Comparison of ENCODE assay signal across 15 cellular contexts in the genomic region with DNA sequence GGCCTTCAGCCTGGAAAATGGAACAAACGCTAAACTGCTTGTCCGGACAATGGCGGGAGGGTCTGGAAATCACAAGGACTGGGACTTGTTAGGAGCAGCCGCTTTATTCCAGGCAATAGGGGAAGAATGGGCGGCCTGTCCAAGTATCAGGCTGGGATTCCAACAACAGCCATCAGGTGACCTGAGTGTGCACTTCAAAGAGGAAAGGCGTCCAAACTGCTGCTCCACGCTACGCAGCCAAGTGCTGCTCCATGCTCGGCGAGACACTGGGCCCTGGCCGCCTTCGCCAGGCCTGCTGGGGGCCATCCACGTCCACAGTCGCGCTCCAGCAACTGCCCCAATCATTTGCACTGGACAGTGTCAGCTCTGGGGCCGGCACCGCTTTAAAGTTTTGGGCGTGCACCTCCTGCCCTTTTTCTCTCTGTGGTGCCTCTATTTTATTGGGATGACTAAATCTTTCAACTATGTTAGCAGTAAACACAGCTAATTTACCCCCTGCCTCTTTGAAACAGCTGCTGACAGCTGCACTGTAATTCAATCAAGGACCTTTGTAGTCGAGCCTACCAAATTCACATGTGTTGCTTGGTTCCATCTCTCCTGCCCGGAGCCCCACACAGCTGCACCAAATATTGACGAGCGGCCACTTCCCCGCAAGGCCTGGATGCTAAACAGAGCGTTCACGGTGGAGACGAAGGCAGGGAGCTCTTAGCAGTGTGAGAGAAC.
DNase-seq lines count a peak whose midpoint lies in the region; ATAC-seq and TF ChIP-seq lines count a peak whose summit lies in the region.
"Had no signal": no experiment of that assay in that cellular context is flagged by ENCODE, and none has a peak within 500 bp of the region (broad histone marks: within the 10 kb centered on the region; RNA-seq: fewer than 3 reads in every experiment).

No MANE protein-coding gene starts in this region.

- 19 to 33% (median 19%) methylated on average over 26 of the region's 26 CpGs for WGBS in psoas muscle, 3 donors

- TF ChIP-seq CTCF in psoas muscle (IDR thresholded peaks at IDR 0.05): no peak

- no peaks in the 10 kb centered on the region for H3K4me1 Mint-ChIP-seq in stimulated activated naive CD8-positive, alpha-beta T cell treated with anti-CD3 and anti-CD28 coated beads, Interleukin-15, amount 100 ng/mL, for 72 hours

- H3K36me3 ChIP-seq in NT2/D1 (ENCODE audit: insufficient read depth, insufficient read length, low read length): peaks cover 21% of the 10 kb centered on the region
- H3K36me3 ChIP-seq in psoas muscle (ENCODE audit: insufficient read depth in 1 of 2, low read depth in 1 of 2): no peaks in the 10 kb centered on the region

- H3K27me3 Mint-ChIP-seq in stimulated activated naive CD8-positive, alpha-beta T cell treated with anti-CD3 and anti-CD28 coated beads, Interleukin-15, amount 100 ng/mL, for 72 hours: peaks cover 9% of the 10 kb centered on the region

- H3K4me1 ChIP-seq in NT2/D1 (ENCODE audit: insufficient read depth, insufficient read length): peaks cover 13% of the 10 kb centered on the region
- H3K4me1 ChIP-seq in psoas muscle: no peaks in the 10 kb centered on the region

- peak overlapping the region; percentile 53 for H3K9ac ChIP-seq in NT2/D1 (ENCODE audit: insufficient read length, low read depth)

- peak overlapping the region in 1 of 2 donors; percentile 12 for H3K27ac Mint-ChIP-seq in stimulated activated naive CD8-positive, alpha-beta T cell treated with anti-CD3 and anti-CD28 coated beads, Interleukin-15, amount 100 ng/mL, for 72 hours

- H3K9me3 ChIP-seq in NT2/D1 (ENCODE audit: insufficient read depth, low read length) (peaks cover 20% of the 10 kb centered on the region; the same call in 1 of the 2 replicates), psoas muscle (no peaks in the 10 kb centered on the region)

- ATAC-seq in left cardiac atrium (peak; percentile 62 to 70), psoas muscle (peak in 3 of 4 donors; percentile 26 to 40 (median 34))
- ATAC-seq in stimulated activated naive CD8-positive, alpha-beta T cell treated with anti-CD3 and anti-CD28 coated beads, Interleukin-15, amount 100 ng/mL, for 72 hours: no peak

- intact Hi-C loops in left cardiac atrium (cut with DNase I): no loop called here
- intact Hi-C loops in psoas muscle (cut with DNase I): no loop called here

- no peaks in the 10 kb centered on the region for H3K9me3 Mint-ChIP-seq in stimulated activated naive CD8-positive, alpha-beta T cell treated with anti-CD3 and anti-CD28 coated beads, Interleukin-15, amount 100 ng/mL, for 72 hours

- no peak overlapping the region for H3K4me3 ChIP-seq in NT2/D1 (ENCODE audit: insufficient read length, low read depth)
- H3K4me3 ChIP-seq in psoas muscle: no peak overlapping the region

- H3K4me3 Mint-ChIP-seq in stimulated activated naive CD8-positive, alpha-beta T cell treated with anti-CD3 and anti-CD28 coated beads, Interleukin-15, amount 100 ng/mL, for 72 hours: no peak overlapping the region

- no peak overlapping the region for H3K27ac ChIP-seq in psoas muscle

- DNase-seq in C1 segment of cervical spinal cord (lab: John Stamatoyannopoulos, UW) (peak in 8 of 14 donors; percentile 5 to 31 (median 11)), NT2/D1 (ENCODE audit: low read depth, low spot score) (peak; percentile 22), left cardiac atrium (no peak), psoas muscle (no peak), SIG-M5 (lab: John Stamatoyannopoulos, UW) (no peak), SK-N-DZ (ENCODE audit: low spot score) (no peak), NCI-H2029 treated with DMSO at 0.1 percent for 48 hours (lab: John Stamatoyannopoulos, UW) (no peak)
- DNase-seq in stimulated activated naive CD8-positive, alpha-beta T cell treated with anti-CD3 and anti-CD28 coated beads, Interleukin-15, amount 100 ng/mL, for 72 hours: no peak
- DNase-seq: activated CD4-positive, alpha-beta T cell treated with anti-CD3 and anti-CD28 coated beads, Interleukin-2, amount 50 U/mL, for 4 hours; activated naive CD4-positive, alpha-beta T cell; foreskin melanocyte; H7; NCI-H510A; small intestine; stimulated activated CD8-positive, alpha-beta memory T cell treated with anti-CD3 and anti-CD28 coated beads, Interleukin-4, amount 100 ng/mL, for 48 hours had no signal

- H3K27me3 ChIP-seq in NT2/D1 (ENCODE audit: insufficient read depth, insufficient read length) (no peaks in the 10 kb centered on the region), psoas muscle (ENCODE audit: insufficient read depth in 3 of 3, low read length in 2 of 3) (no peaks in the 10 kb centered on the region)

Comparison
In these comparisons a context has a peak if more than half of its experiments do, and no peak if none do; other contexts are left out.
1. DNase-seq: peak in C1 segment of cervical spinal cord (8 of 14) and NT2/D1 (single experiment); none in left cardiac atrium (single experiment), psoas muscle (0 of 2), SIG-M5 (single experiment), SK-N-DZ (single experiment), NCI-H2029 treated with DMSO at 0.1 percent for 48 hours (single experiment) and stimulated activated naive CD8-positive, alpha-beta T cell treated with anti-CD3 and anti-CD28 coated beads, Interleukin-15, amount 100 ng/mL, for 72 hours (0 of 2).